Comparison of ENCODE assay signal across 1 cellular context in the genomic region with DNA sequence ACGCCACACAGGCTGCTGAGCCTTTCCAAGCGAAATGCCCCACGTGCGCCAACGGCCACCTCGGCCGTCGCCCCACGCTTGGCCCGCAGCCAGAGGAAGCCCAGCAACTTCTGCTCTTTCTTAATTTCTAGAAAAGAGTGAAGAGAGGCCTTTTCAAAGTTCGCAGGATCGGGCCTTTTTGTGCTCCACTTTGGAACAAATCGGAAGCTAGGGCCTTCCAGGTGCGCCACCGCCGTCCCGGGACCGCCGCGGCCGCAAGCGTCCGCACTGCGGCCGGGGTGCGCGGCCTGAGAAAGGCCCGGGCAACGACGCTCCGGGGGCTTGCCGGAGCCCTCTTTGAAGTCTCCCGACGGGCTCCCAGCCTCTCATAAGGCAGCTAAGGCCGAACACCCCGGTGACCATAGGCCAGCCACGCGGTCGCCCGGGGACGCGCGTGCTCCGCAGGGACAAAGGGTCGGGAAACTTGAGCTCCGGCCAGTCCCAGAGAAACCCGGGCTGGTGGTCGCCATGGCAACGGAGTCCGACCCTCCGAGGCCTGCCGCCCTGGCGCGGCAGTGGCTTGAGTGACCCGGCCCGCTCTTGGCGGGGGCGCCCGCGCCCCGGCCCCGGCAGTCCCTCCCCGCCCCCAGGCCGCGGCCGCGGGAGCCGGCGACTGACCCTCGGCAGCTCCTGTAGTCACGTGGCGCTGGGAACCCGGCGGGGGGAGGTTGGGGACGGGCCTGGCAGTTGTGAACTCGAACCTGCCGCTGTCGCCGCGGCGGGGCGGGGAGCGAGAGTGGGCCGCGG.
TF ChIP-seq lines count a peak whose summit lies in the region.

A gene (plus strand): TSS at position 725 of the 786 bp plus-strand sequence. CDS start 890 bp downstream, outside the sequence.

TF ChIP-seq in WTC11, 78 proteins besides CTCF, POLR2A, EP300 and RAD21 (continued from another document):
- TF ChIP-seq, protein P1, sequence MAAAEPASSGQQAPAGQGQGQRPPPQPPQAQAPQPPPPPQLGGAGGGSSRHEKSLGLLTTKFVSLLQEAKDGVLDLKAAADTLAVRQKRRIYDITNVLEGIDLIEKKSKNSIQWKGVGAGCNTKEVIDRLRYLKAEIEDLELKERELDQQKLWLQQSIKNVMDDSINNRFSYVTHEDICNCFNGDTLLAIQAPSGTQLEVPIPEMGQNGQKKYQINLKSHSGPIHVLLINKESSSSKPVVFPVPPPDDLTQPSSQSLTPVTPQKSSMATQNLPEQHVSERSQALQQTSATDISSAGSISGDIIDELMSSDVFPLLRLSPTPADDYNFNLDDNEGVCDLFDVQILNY (CRISPR knock-in tag; IDR thresholded peaks at IDR 0.05): peak; percentile 79
- TF ChIP-seq SP1 (CRISPR knock-in tag; conservative IDR thresholded peaks at IDR 0.05) (0 out of 2 replicates have a peak, but pooled peaks have one; percentile 11), FOXK1 (CRISPR knock-in tag; IDR thresholded peaks at IDR 0.05) (0 out of 2 replicates have a peak, but pooled peaks have one; percentile 30), ZNF263 (CRISPR knock-in tag; IDR thresholded peaks at IDR 0.05; ENCODE audit: low read depth) (no peak), ZBTB21 (CRISPR knock-in tag; IDR thresholded peaks at IDR 0.05; ENCODE audit: borderline replicate concordance) (no peak), GABPB1 (CRISPR knock-in tag; IDR thresholded peaks at IDR 0.05) (0 out of 2 replicates have a peak, but pooled peaks have one; percentile 24)
- TF ChIP-seq, protein P2, sequence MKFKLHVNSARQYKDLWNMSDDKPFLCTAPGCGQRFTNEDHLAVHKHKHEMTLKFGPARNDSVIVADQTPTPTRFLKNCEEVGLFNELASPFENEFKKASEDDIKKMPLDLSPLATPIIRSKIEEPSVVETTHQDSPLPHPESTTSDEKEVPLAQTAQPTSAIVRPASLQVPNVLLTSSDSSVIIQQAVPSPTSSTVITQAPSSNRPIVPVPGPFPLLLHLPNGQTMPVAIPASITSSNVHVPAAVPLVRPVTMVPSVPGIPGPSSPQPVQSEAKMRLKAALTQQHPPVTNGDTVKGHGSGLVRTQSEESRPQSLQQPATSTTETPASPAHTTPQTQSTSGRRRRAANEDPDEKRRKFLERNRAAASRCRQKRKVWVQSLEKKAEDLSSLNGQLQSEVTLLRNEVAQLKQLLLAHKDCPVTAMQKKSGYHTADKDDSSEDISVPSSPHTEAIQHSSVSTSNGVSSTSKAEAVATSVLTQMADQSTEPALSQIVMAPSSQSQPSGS (CRISPR knock-in tag; IDR thresholded peaks at IDR 0.05; ENCODE audit: borderline replicate concordance, low read depth): no peak
